ENCODE assay signal across 28 cellular contexts in the genomic region with DNA sequence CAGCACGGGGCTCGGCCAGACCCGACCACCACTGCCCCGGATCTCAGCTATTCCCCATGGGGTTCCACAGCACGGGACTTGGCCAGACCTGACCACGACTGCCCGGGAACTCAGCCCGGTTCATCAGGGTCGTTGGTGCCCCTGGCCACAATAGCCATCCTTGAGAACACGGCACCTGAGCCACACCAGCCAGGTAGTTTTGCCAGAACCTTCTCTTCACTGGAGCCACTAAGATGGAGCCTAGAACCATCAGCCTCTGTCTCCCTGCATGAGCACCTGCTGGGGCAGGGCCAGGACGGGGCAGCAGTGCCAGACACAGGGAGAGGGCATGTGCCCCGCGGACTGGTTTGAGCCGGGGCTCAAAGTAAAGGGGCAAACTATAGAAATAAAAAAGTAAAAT. TPM values are rescaled to one million over a fixed set of nuclear protein-coding genes. Genes with fewer than 3 reads are reported as not detected.
"Had no signal": no experiment of that assay in that cellular context is flagged by ENCODE, and none has a peak within 500 bp of the region (broad histone marks: within the 10 kb centered on the region; RNA-seq: fewer than 3 reads in every experiment).

No MANE protein-coding gene starts in this region.

- H3K9me3 Mint-ChIP-seq: activated CD4-positive, alpha-beta memory T cell treated with anti-CD3 and anti-CD28 coated beads for 36 hours; activated naive CD8-positive, alpha-beta T cell treated with anti-CD3 and anti-CD28 coated beads for 36 hours; activated T-cell treated with anti-CD3 and anti-CD28 coated beads, Interleukin-2, amount 50 U/mL, for 4 hours; T-cell had no signal

- H3K4me2 ChIP-seq: KMS-11 had no signal

- H3K27ac ChIP-seq: breast epithelium, KMS-11, SK-N-MC had no signal

- H3K4me3 ChIP-seq: breast epithelium, SK-N-MC had no signal

- DNase-seq: activated CD4-positive, alpha-beta memory T cell treated with anti-CD3 and anti-CD28 coated beads for 36 hours; activated CD4-positive, alpha-beta T cell treated with anti-CD3 and anti-CD28 coated beads, Interleukin-2, amount 10 ng/mL, durations not matched to agents 7 days and 5 days; activated CD4-positive, CD25-positive, alpha-beta regulatory T cell; activated CD8-positive, alpha-beta memory T cell treated with anti-CD3 and anti-CD28 coated beads for 24 hours; activated gamma-delta T cell treated with Interleukin-2 at 50 U/mL for 16 hours; activated naive CD4-positive, alpha-beta T cell treated with anti-CD3 and anti-CD28 coated beads, Interleukin-2, amount 10 ng/mL, durations not matched to agents 7 days and 5 days; activated naive CD8-positive, alpha-beta T cell treated with anti-CD3 and anti-CD28 coated beads for 36 hours; activated T-cell treated with anti-CD3 and anti-CD28 coated beads, Interleukin-2, amount 50 U/mL, for 4 hours; anterior cingulate cortex; caudate nucleus; NCI-H1092; NCI-H1417; NCI-H1930; NCI-H2171; NCI-H226; NCI-H526; NCI-H774; T-cell; T-helper 2 cell; T1000 had no signal

- H3K36me3 ChIP-seq: breast epithelium had no signal

- H3K9me3 ChIP-seq: breast epithelium had no signal

- H3K27ac Mint-ChIP-seq: activated CD4-positive, alpha-beta memory T cell treated with anti-CD3 and anti-CD28 coated beads for 36 hours; activated CD4-positive, alpha-beta T cell treated with anti-CD3 and anti-CD28 coated beads, Interleukin-2, amount 10 ng/mL, durations not matched to agents 7 days and 5 days; activated naive CD4-positive, alpha-beta T cell treated with anti-CD3 and anti-CD28 coated beads, Interleukin-2, amount 10 ng/mL, durations not matched to agents 7 days and 5 days; activated naive CD8-positive, alpha-beta T cell treated with anti-CD3 and anti-CD28 coated beads for 36 hours; T-cell had no signal

- H3K4me3 Mint-ChIP-seq: activated CD4-positive, alpha-beta memory T cell treated with anti-CD3 and anti-CD28 coated beads for 36 hours; activated CD4-positive, alpha-beta T cell treated with anti-CD3 and anti-CD28 coated beads, Interleukin-2, amount 10 ng/mL, durations not matched to agents 7 days and 5 days; activated naive CD4-positive, alpha-beta T cell treated with anti-CD3 and anti-CD28 coated beads, Interleukin-2, amount 10 ng/mL, durations not matched to agents 7 days and 5 days; activated naive CD8-positive, alpha-beta T cell treated with anti-CD3 and anti-CD28 coated beads for 36 hours; activated T-cell treated with anti-CD3 and anti-CD28 coated beads, Interleukin-2, amount 50 U/mL, for 4 hours had no signal

- ATAC-seq: activated T-cell treated with anti-CD3 and anti-CD28 coated beads, Interleukin-2, amount 50 U/mL, for 4 hours; Right ventricle myocardium inferior; T-cell had no signal

- FAIRE-seq: TTC549 had no signal

- H3K36me3 Mint-ChIP-seq: activated CD4-positive, alpha-beta memory T cell treated with anti-CD3 and anti-CD28 coated beads for 36 hours; activated naive CD4-positive, alpha-beta T cell treated with anti-CD3 and anti-CD28 coated beads, Interleukin-2, amount 10 ng/mL, durations not matched to agents 7 days and 5 days; activated naive CD8-positive, alpha-beta T cell treated with anti-CD3 and anti-CD28 coated beads for 36 hours; T-cell had no signal

- H3K9ac ChIP-seq: KMS-11 had no signal

RNA-seq across cellular contexts. Expression of a gene that starts 11.4 kb away (rescaled TPM):
- total RNA-seq: activated CD4-positive, alpha-beta memory T cell treated with anti-CD3 and anti-CD28 coated beads for 36 hours; activated CD4-positive, alpha-beta T cell treated with anti-CD3 and anti-CD28 coated beads, Interleukin-2, amount 10 ng/mL, durations not matched to agents 7 days and 5 days; activated naive CD8-positive, alpha-beta T cell treated with anti-CD3 and anti-CD28 coated beads for 36 hours; activated T-cell treated with anti-CD3 and anti-CD28 coated beads, Interleukin-2, amount 50 U/mL, for 4 hours; MCF 10A; OCI-LY7; Right ventricle myocardium inferior; RPMI7951; T-cell had no signal
